Comparison of ENCODE assay signal across 14 cellular contexts in genomic region chr19:41305923-41306322, GRCh38. TPM values are rescaled to one million over a fixed set of nuclear protein-coding genes. Genes with fewer than 3 reads are reported as not detected.
DNase-seq lines count a peak whose midpoint lies in the region; ATAC-seq and TF ChIP-seq lines count a peak whose summit lies in the region.
"Had no signal": no experiment of that assay in that cellular context is flagged by ENCODE, and none has a peak within 500 bp of the region (broad histone marks: within the 10 kb centered on the region; RNA-seq: fewer than 3 reads in every experiment).

No MANE protein-coding gene starts in this region.

- peaks cover 15% of the 10 kb centered on the region for H3K36me3 Mint-ChIP-seq in activated naive CD4-positive, alpha-beta T cell treated with anti-CD3 and anti-CD28 coated beads, Interleukin-2, amount 50 U/mL, for 24 hours
- H3K36me3 Mint-ChIP-seq in T-helper 17 cell (ENCODE audit: low read depth) (peaks cover 22% of the 10 kb centered on the region), memory B cell (peaks cover 24% of the 10 kb centered on the region)

- H3K4me3 ChIP-seq in transverse colon (no peak overlapping the region), H7 (ENCODE audit: insufficient read depth, low read depth, low read length) (no peak overlapping the region)
- H3K4me3 ChIP-seq: gastroesophageal sphincter, ovary had no signal

- no peak for TF ChIP-seq EP300 in transverse colon (IDR thresholded peaks at IDR 0.05; ENCODE audit: low read depth)

- H3K27me3 ChIP-seq in transverse colon: no peaks in the 10 kb centered on the region
- no peaks in the 10 kb centered on the region for H3K27me3 ChIP-seq in H7 (ENCODE audit: control insufficient read depth, insufficient read depth, low read length)
- H3K27me3 ChIP-seq: gastroesophageal sphincter, ovary had no signal

- H3K36me3 ChIP-seq in transverse colon (peaks cover 0 to 43% (median 21%) of the 10 kb centered on the region in 4 donors), H7 (replicated peaks; ENCODE audit: control insufficient read depth, insufficient read depth, low read length) (peaks cover 46% of the 10 kb centered on the region)
- H3K36me3 ChIP-seq: ovary had no signal

- no peaks in the 10 kb centered on the region for H3K9me3 Mint-ChIP-seq in activated naive CD4-positive, alpha-beta T cell treated with anti-CD3 and anti-CD28 coated beads, Interleukin-2, amount 50 U/mL, for 24 hours
- no peaks in the 10 kb centered on the region for H3K9me3 Mint-ChIP-seq in memory B cell

- peak overlapping the region; percentile 96 for H3K27ac Mint-ChIP-seq in activated naive CD4-positive, alpha-beta T cell treated with anti-CD3 and anti-CD28 coated beads, Interleukin-2, amount 50 U/mL, for 24 hours
- H3K27ac Mint-ChIP-seq in T-helper 17 cell (peak overlapping the region; percentile 100), memory B cell (peak overlapping the region; percentile 100)

- no peak for TF ChIP-seq POLR2A in transverse colon (IDR thresholded peaks at IDR 0.05)

- H3K4me1 Mint-ChIP-seq in activated naive CD4-positive, alpha-beta T cell treated with anti-CD3 and anti-CD28 coated beads, Interleukin-2, amount 50 U/mL, for 24 hours: peaks cover 83% of the 10 kb centered on the region
- H3K4me1 Mint-ChIP-seq in T-helper 17 cell (peaks cover 70% of the 10 kb centered on the region), memory B cell (peaks cover 45% of the 10 kb centered on the region)

- no peaks in the 10 kb centered on the region for H3K9me3 ChIP-seq in T-helper 17 cell (ENCODE audit: control insufficient read depth, low read length, poor library complexity, severe bottlenecking)
- H3K9me3 ChIP-seq in transverse colon: no peaks in the 10 kb centered on the region
- H3K9me3 ChIP-seq: gastroesophageal sphincter, ovary had no signal

- ATAC-seq in T-helper 17 cell: no peak
- ATAC-seq in memory B cell (ENCODE audit: low read depth): no peak
- no peak for ATAC-seq in HG03045 (IDR thresholded peaks at IDR 0.05; ENCODE audit: unreplicated experiment)
- ATAC-seq: gastroesophageal sphincter had no signal

- WGBS in transverse colon (ENCODE audit: low coverage in 1 of 2), 2 donors: 80% methylated on average over 2 of the region's 2 CpGs; no CpG with 5 or more reads in 1 of the 2 donors

- TF ChIP-seq CTCF in transverse colon (IDR thresholded peaks at IDR 0.05): no peak

- in situ Hi-C loops in transverse colon (cut with MboI; ENCODE audit: low pct_ligation_motif_present in 1 of 4, low pct_unique_long_range_greater_than_20kb in 1 of 4, low sequenced_read_pairs in 3 of 4): no loop called here

- intact Hi-C loops in transverse colon (cut with DNase I; ENCODE audit: low total_unique reads): loop anchor here (5.0 kb wide), 1 partner anchor 34 kb away; no protein-coding TSS in a partner anchor

- H3K27me3 Mint-ChIP-seq in activated naive CD4-positive, alpha-beta T cell treated with anti-CD3 and anti-CD28 coated beads, Interleukin-2, amount 50 U/mL, for 24 hours: no peaks in the 10 kb centered on the region
- no peaks in the 10 kb centered on the region for H3K27me3 Mint-ChIP-seq in T-helper 17 cell
- no peaks in the 10 kb centered on the region for H3K27me3 Mint-ChIP-seq in memory B cell

- H3K4me3 Mint-ChIP-seq in activated naive CD4-positive, alpha-beta T cell treated with anti-CD3 and anti-CD28 coated beads, Interleukin-2, amount 50 U/mL, for 24 hours: peak overlapping the region; percentile 71
- H3K4me3 Mint-ChIP-seq in T-helper 17 cell (peak overlapping the region; percentile 100), memory B cell (no peak overlapping the region)

- DNase-seq in activated naive CD4-positive, alpha-beta T cell (lab: John Stamatoyannopoulos, UW): no peak
- DNase-seq in T-helper 17 cell (no peak), memory B cell (ENCODE audit: low spot score in 2 of 2) (no peak), transverse colon (no peak), H7 (no peak)
- no peak for DNase-seq in effector CD8-positive, alpha-beta T cell (lab: John Stamatoyannopoulos, UW)
- DNase-seq: NK-92 treated with Interleukin-12 subunit alpha and Interleukin-12 subunit beta, amount 100 ng/mL, for 24 hours; SHP77 treated with DMSO at 0.1 percent for 48 hours; stimulated activated CD4-positive, alpha-beta T cell treated with anti-CD3 and anti-CD28 coated beads, Interleukin-12 subunit alpha, Interleukin-12 subunit beta, amount 100 ng/mL, for 4 hours; trophoblast cell had no signal

- peaks cover 14 to 51% (median 22%) of the 10 kb centered on the region in 4 donors for H3K4me1 ChIP-seq in transverse colon

- peak overlapping the region; percentile 49 to 95 (median 73) for H3K27ac ChIP-seq in transverse colon
- H3K27ac ChIP-seq: ovary had no signal

RNA-seq across cellular contexts. Expression of gene CCDC97, which starts 4.0 kb away (rescaled TPM):
- total RNA-seq in T-helper 17 cell (10 to 100 TPM; 34.7 to 35.4 TPM), transverse colon (10 to 100 TPM; 10.1 to 22.4 (median 15.4) TPM)
- 19.6 and 20.8 TPM in 2 replicates for total RNA-seq in H7 (2014; rRNA removed; shearing (Covaris generic))

RNA-seq across cellular contexts. Expression of gene HNRNPUL1, which starts 41.8 kb away (rescaled TPM):
- total RNA-seq in T-helper 17 cell (100 to 1,000 TPM; 316 to 329 TPM), transverse colon (100 to 1,000 TPM; 115 to 296 (median 145) TPM)
- 178 and 194 TPM in 2 replicates for total RNA-seq in H7 (2014; rRNA removed; shearing (Covaris generic))

RNA-seq across cellular contexts. Expression of gene TGFB1, which starts 47.8 kb away (rescaled TPM):
- 100 to 1,000 TPM; 408 to 431 TPM for total RNA-seq in T-helper 17 cell
- 10 to 100 TPM in 2 of 4 donors, 1 to 10 TPM in 2; 4.4 to 30.3 (median 9.7) TPM for total RNA-seq in transverse colon
- total RNA-seq in H7 (2014; rRNA removed; shearing (Covaris generic)): 8.6 and 11.6 TPM in 2 replicates

RNA-seq across cellular contexts. Expression of gene B9D2, which starts 58.0 kb away (rescaled TPM):
- total RNA-seq in T-helper 17 cell (10 to 100 TPM; 37.1 to 41.4 TPM), transverse colon (1 to 10 TPM in 2 of 4 donors, not detected in 2; 6.4 to 9.3 TPM)
- total RNA-seq in H7 (2014; rRNA removed; shearing (Covaris generic)): 1.1 and 2.9 TPM in 2 replicates

Comparison
In these comparisons a context has a peak if more than half of its experiments do, and no peak if none do; other contexts are left out.
1. RNA of gene TGFB1, which starts 47.8 kb away (total RNA-seq): 408 to 431 TPM in T-helper 17 cell; 4.4 to 30.3 TPM in transverse colon and 8.6 to 11.6 TPM in H7; every median in the first group is over 10 times any median in the second.
2. Peak in every context shown above with its lines, with median percentiles within 50 percentile points of each other: H3K27ac Mint-ChIP-seq.